In the genomic region with DNA sequence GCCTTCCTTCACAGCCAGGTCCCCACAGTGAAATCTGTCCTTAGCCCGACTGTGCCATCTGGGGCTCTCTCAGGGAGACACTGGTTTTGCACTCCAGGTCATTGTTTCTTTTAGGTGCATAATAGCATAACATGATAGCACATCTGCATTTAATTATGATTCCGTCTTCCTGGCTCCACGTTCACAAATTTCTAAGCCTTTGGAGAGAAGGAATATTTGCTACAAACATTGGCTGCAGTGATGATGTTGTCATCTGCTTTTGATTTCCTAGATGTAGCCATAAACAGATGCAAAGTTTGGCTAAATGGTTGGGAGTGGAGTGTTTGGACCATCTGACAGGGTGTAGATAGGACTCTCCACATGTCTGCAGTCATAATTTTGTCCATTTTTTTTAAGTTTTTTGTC, we compare ENCODE assay signal across 12 cellular contexts. TPM values are rescaled to one million over a fixed set of nuclear protein-coding genes. Genes with fewer than 3 reads are reported as not detected.
A peak's percentile ranks its signal among the peaks of the same experiment; 100 is the strongest.
DNase-seq lines count a peak whose midpoint lies in the region; ATAC-seq and TF ChIP-seq lines count a peak whose summit lies in the region.
"Had no signal": no experiment of that assay in that cellular context is flagged by ENCODE, and none has a peak within 500 bp of the region (broad histone marks: within the 10 kb centered on the region; RNA-seq: fewer than 3 reads in every experiment).

No MANE protein-coding gene starts in this region.

- no peak for TF ChIP-seq CTCF in hepatocyte (IDR thresholded peaks at IDR 0.05; ENCODE audit: poor library complexity)
- TF ChIP-seq CTCF in suprapubic skin (IDR thresholded peaks at IDR 0.05): no peak

- ATAC-seq in SK-N-SH treated with all-trans-retinoic acid at 6 μM for 48 hours: peak; percentile 95
- no peak for ATAC-seq in HG02840 (IDR thresholded peaks at IDR 0.05; ENCODE audit: low FRiP score, unreplicated experiment)
- ATAC-seq: stimulated activated naive CD8-positive, alpha-beta T cell treated with anti-CD3 and anti-CD28 coated beads, Interleukin-15, Interleukin-2, amounts not matched to agents 100 U/mL and 50 U/mL, for 24 hours had no signal

- in situ Hi-C loops in GM23248 (cut with MboI): no loop called here

- H3K27me3 ChIP-seq in GM23248 (replicated peaks; ENCODE audit: insufficient read depth): no peaks in the 10 kb centered on the region
- H3K27me3 ChIP-seq in hepatocyte: no peaks in the 10 kb centered on the region
- no peaks in the 10 kb centered on the region for H3K27me3 ChIP-seq in suprapubic skin

- no peak for TF ChIP-seq EP300 in suprapubic skin (IDR thresholded peaks at IDR 0.05)

- H3K4me3 ChIP-seq in GM23248 (peak overlapping the region; percentile 29; the same call in 1 of the 2 replicates), hepatocyte (no peak overlapping the region), suprapubic skin (no peak overlapping the region)

- H3K27ac ChIP-seq in GM23248: peak overlapping the region; percentile 84
- peak overlapping the region; percentile 88 for H3K27ac ChIP-seq in hepatocyte
- H3K27ac ChIP-seq in suprapubic skin: peak overlapping the region; percentile 39

- 0% methylated on average over 3 of the region's 3 CpGs for WGBS in GM23248 (ENCODE audit: low coverage in 1 of 2, low lambda C conversion rate in 2 of 2, missing lambda C conversion rate in 2 of 2), 2 experiments
- 57% methylated on average over 3 of the region's 3 CpGs for WGBS in hepatocyte (ENCODE audit: low lambda C conversion rate, missing lambda C conversion rate)
- WGBS in suprapubic skin: 35% methylated on average over 3 of the region's 3 CpGs

- H3K9me2 ChIP-seq in GM23248 (ENCODE audit: insufficient read depth) (no peaks in the 10 kb centered on the region), hepatocyte (replicated peaks; ENCODE audit: insufficient read depth) (no peaks in the 10 kb centered on the region)

- H3K4me1 ChIP-seq in GM23248 (ENCODE audit: insufficient read depth) (peaks cover 37% of the 10 kb centered on the region), hepatocyte (ENCODE audit: insufficient read depth) (peaks cover 19% of the 10 kb centered on the region), suprapubic skin (peaks cover 8% of the 10 kb centered on the region)

- H3K9me3 ChIP-seq in GM23248 (ENCODE audit: low read depth) (no peaks in the 10 kb centered on the region), hepatocyte (ENCODE audit: low read depth) (no peaks in the 10 kb centered on the region), suprapubic skin (no peaks in the 10 kb centered on the region)

- H4K20me1 ChIP-seq in GM23248 (ENCODE audit: insufficient read depth): no peaks in the 10 kb centered on the region
- H4K20me1 ChIP-seq in hepatocyte (ENCODE audit: insufficient read depth, poor library complexity, severe bottlenecking): no peaks in the 10 kb centered on the region

- no peaks in the 10 kb centered on the region for H3K79me2 ChIP-seq in GM23248 (ENCODE audit: insufficient read depth)
- H3K79me2 ChIP-seq in hepatocyte: no peaks in the 10 kb centered on the region

- no peak overlapping the region for H2AFZ ChIP-seq in GM23248
- no peak overlapping the region for H2AFZ ChIP-seq in hepatocyte

- H3K4me2 ChIP-seq in GM23248 (ENCODE audit: unreplicated experiment) (peak overlapping the region; percentile 67), hepatocyte (peak overlapping the region; percentile 15)

- H3K36me3 ChIP-seq in GM23248 (ENCODE audit: low read depth): no peaks in the 10 kb centered on the region
- H3K36me3 ChIP-seq in hepatocyte (replicated peaks; ENCODE audit: insufficient read depth, low read depth): no peaks in the 10 kb centered on the region
- no peaks in the 10 kb centered on the region for H3K36me3 ChIP-seq in suprapubic skin

- H3K9ac ChIP-seq in GM23248: peak overlapping the region; percentile 57

- DNase-seq in GM23248 (peak; percentile 88), hepatocyte (ENCODE audit: low spot score) (peak; percentile 21), suprapubic skin (ENCODE audit: low spot score in 2 of 2) (no peak), 8988T (no peak), NCI-H146 (lab: John Stamatoyannopoulos, UW) (no peak)
- DNase-seq: activated effector memory CD4-positive, alpha-beta T cell treated with anti-CD3 and anti-CD28 coated beads, Interleukin-2, amount 50 U/mL, for 16 hours; cerebellar nuclear complex; NCI-H1436; stimulated activated CD4-positive, alpha-beta T cell treated with anti-CD3 and anti-CD28 coated beads, Interleukin-4, amount 100 ng/mL, for 1 hour; stimulated activated naive CD8-positive, alpha-beta T cell treated with anti-CD3 and anti-CD28 coated beads, Interleukin-15, Interleukin-2, amounts not matched to agents 100 U/mL and 50 U/mL, for 24 hours had no signal

- peaks cover 30% of the 10 kb centered on the region for H3F3A ChIP-seq in GM23248 (ENCODE audit: insufficient read depth)

- no peak for TF ChIP-seq POLR2A in suprapubic skin (IDR thresholded peaks at IDR 0.05)

TF ChIP-seq in SK-N-SH treated with all-trans-retinoic acid at 6 μM for 48 hours, 23 proteins besides CTCF, POLR2A, EP300 and RAD21:
- TF ChIP-seq PATZ1 (CRISPR knock-in tag; IDR thresholded peaks at IDR 0.05; ENCODE audit: borderline replicate concordance) (no peak), TCF4 (CRISPR knock-in tag; IDR thresholded peaks at IDR 0.05; ENCODE audit: borderline replicate concordance) (peak; percentile 99), ZC3H10 (CRISPR knock-in tag; IDR thresholded peaks at IDR 0.05) (no peak), ZNF70 (CRISPR knock-in tag; IDR thresholded peaks at IDR 0.05) (no peak)
- TF ChIP-seq, protein P1, sequence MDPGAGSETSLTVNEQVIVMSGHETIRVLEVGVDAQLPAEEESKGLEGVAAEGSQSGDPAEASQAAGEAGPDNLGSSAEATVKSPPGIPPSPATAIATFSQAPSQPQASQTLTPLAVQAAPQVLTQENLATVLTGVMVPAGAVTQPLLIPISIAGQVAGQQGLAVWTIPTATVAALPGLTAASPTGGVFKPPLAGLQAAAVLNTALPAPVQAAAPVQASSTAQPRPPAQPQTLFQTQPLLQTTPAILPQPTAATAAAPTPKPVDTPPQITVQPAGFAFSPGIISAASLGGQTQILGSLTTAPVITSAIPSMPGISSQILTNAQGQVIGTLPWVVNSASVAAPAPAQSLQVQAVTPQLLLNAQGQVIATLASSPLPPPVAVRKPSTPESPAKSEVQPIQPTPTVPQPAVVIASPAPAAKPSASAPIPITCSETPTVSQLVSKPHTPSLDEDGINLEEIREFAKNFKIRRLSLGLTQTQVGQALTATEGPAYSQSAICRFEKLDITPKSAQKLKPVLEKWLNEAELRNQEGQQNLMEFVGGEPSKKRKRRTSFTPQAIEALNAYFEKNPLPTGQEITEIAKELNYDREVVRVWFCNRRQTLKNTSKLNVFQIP (CRISPR knock-in tag; IDR thresholded peaks at IDR 0.05; ENCODE audit: borderline replicate concordance, low read depth): no peak
- TF ChIP-seq, protein P2, sequence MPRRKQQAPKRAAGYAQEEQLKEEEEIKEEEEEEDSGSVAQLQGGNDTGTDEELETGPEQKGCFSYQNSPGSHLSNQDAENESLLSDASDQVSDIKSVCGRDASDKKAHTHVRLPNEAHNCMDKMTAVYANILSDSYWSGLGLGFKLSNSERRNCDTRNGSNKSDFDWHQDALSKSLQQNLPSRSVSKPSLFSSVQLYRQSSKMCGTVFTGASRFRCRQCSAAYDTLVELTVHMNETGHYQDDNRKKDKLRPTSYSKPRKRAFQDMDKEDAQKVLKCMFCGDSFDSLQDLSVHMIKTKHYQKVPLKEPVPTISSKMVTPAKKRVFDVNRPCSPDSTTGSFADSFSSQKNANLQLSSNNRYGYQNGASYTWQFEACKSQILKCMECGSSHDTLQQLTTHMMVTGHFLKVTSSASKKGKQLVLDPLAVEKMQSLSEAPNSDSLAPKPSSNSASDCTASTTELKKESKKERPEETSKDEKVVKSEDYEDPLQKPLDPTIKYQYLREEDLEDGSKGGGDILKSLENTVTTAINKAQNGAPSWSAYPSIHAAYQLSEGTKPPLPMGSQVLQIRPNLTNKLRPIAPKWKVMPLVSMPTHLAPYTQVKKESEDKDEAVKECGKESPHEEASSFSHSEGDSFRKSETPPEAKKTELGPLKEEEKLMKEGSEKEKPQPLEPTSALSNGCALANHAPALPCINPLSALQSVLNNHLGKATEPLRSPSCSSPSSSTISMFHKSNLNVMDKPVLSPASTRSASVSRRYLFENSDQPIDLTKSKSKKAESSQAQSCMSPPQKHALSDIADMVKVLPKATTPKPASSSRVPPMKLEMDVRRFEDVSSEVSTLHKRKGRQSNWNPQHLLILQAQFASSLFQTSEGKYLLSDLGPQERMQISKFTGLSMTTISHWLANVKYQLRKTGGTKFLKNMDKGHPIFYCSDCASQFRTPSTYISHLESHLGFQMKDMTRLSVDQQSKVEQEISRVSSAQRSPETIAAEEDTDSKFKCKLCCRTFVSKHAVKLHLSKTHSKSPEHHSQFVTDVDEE (CRISPR knock-in tag; IDR thresholded peaks at IDR 0.05): peak; percentile 81; the same call in 1 of the 2 replicates

RNA-seq across cellular contexts. Expression of gene CAT, which starts 12.0 kb away (rescaled TPM):
- total RNA-seq in GM23248 (2014; rRNA removed; shearing (Covaris generic)): 49.4 and 57.0 TPM in 2 replicates
- 52.5 and 54.5 TPM in 2 replicates for polyA plus RNA-seq in GM23248 (2016; fragmentation: Nextera tagmentation; extraction: Ambion mirVana)
- total RNA-seq in hepatocyte: 0.24 and 0.47 TPM in 2 replicates
- not detected in 2 replicates for polyA plus RNA-seq in hepatocyte
- total RNA-seq in suprapubic skin: 100 to 1,000 TPM; 122 to 193 (median 133) TPM

Comparison
In these comparisons a context has a peak if more than half of its experiments do, and no peak if none do; other contexts are left out.
1. DNase-seq: peak in GM23248 (single experiment) and hepatocyte (single experiment); none in suprapubic skin (0 of 2), 8988T (single experiment) and NCI-H146 (single experiment).
2. RNA of gene CAT, which starts 12.0 kb away (total RNA-seq): 122 to 193 TPM in suprapubic skin and 49.4 to 57.0 TPM in GM23248; 0.24 to 0.47 TPM in hepatocyte; every median in the first group is over 10 times any median in the second.
3. Peak in every context shown above with its lines, with median percentiles within 50 percentile points of each other: H3K27ac ChIP-seq.